Comparison of ENCODE assay signal across 24 cellular contexts in the genomic region with DNA sequence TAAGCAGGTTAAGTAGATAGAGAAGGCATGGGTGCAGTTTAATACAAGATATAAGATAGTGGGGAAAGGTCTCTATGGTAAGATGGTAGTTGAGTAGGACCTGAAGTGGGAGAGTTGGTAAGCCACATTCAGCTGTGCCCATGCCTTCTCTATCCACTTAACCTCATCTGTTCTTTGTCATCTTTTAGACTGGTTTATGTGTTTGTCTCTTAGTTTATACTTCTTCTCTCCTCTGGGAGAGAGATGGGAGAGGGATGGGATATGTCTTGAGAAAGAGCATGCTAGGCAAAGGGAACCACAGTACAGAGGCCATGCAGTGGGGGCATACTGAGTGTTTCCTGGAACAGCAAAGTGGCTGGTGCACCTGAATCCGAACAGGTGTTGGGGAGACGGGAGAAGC. TPM values are rescaled to one million over a fixed set of nuclear protein-coding genes. Genes with fewer than 3 reads are reported as not detected.
DNase-seq lines count a peak whose midpoint lies in the region; FAIRE-seq and TF ChIP-seq lines count a peak whose summit lies in the region.
"Had no signal": no experiment of that assay in that cellular context is flagged by ENCODE, and none has a peak within 500 bp of the region (broad histone marks: within the 10 kb centered on the region; RNA-seq: fewer than 3 reads in every experiment).

No MANE protein-coding gene starts in this region.

- H2AFZ ChIP-seq in Loucy (ENCODE audit: low read length), result no peak overlapping the region
- H2AFZ ChIP-seq: GM23248 had no signal

- no peaks in the 10 kb centered on the region for H3K9me2 ChIP-seq in Loucy (replicated peaks; ENCODE audit: low read depth, low read length)

- 0 out of 2 replicates have a peak, but pooled peaks cover 3% of the 10 kb centered on the region for H3F3A ChIP-seq in Loucy (ENCODE audit: low read depth)

- no peak for FAIRE-seq in small intestine (lab: Jason Lieb, UNC)
- FAIRE-seq: A549, GM12878, GM19239 had no signal

- H3K4me1 ChIP-seq in BLaER1, result peaks cover 9% of the 10 kb centered on the region; the same call in 1 of the 2 replicates
- H3K4me1 ChIP-seq in Loucy (ENCODE audit: insufficient read depth, low read length, poor library complexity, severe bottlenecking), result peaks cover 49% of the 10 kb centered on the region
- peaks cover 0 to 34% (median 31%) of the 10 kb centered on the region in 4 donors for H3K4me1 ChIP-seq in sigmoid colon
- H3K4me1 ChIP-seq in small intestine (ENCODE audit: control insufficient read depth in 2 of 2, insufficient read depth in 1 of 2, low read depth in 1 of 2, low read length in 1 of 2), result no peaks in the 10 kb centered on the region
- H3K4me1 ChIP-seq: A549, BE2C, Caco-2 had no signal

- H3K27me3 ChIP-seq in BLaER1 (no peaks in the 10 kb centered on the region), Loucy (ENCODE audit: insufficient read depth, low read length, poor library complexity, severe bottlenecking) (no peaks in the 10 kb centered on the region), sigmoid colon (no peaks in the 10 kb centered on the region), small intestine (ENCODE audit: control insufficient read depth in 2 of 2, insufficient read depth in 2 of 2, low read length in 2 of 2) (no peaks in the 10 kb centered on the region)
- H3K27me3 ChIP-seq: BE2C had no signal

- H3K4me2 ChIP-seq in BLaER1 (peak overlapping the region; percentile 36; the same call in 1 of the 2 replicates), Loucy (ENCODE audit: low read depth, low read length, poor library complexity, severe bottlenecking) (peak overlapping the region; percentile 2)
- H3K4me2 ChIP-seq: A549 had no signal

- H4K20me1 ChIP-seq in BLaER1, result no peaks in the 10 kb centered on the region
- no peaks in the 10 kb centered on the region for H4K20me1 ChIP-seq in Loucy (ENCODE audit: insufficient read depth, low read length, poor library complexity, severe bottlenecking)

- no peak for TF ChIP-seq EP300 in sigmoid colon (IDR thresholded peaks at IDR 0.05)

- H3K4me3 ChIP-seq in BLaER1, result no peak overlapping the region
- no peak overlapping the region for H3K4me3 ChIP-seq in Loucy (ENCODE audit: low read length, poor library complexity, severe bottlenecking)
- no peak overlapping the region for H3K4me3 ChIP-seq in fibroblast of villous mesenchyme (ENCODE audit: low read depth, low read length)
- H3K4me3 ChIP-seq in sigmoid colon, result no peak overlapping the region
- no peak overlapping the region for H3K4me3 ChIP-seq in small intestine (ENCODE audit: low read depth in 1 of 2, low read length in 2 of 2)
- H3K4me3 ChIP-seq: A549, GM12878, GM23248 had no signal

- TF ChIP-seq CTCF in Loucy (conservative IDR thresholded peaks at IDR 0.05; ENCODE audit: low read length) (no peak), fibroblast of villous mesenchyme (IDR thresholded peaks at IDR 0.05; ENCODE audit: insufficient read depth, low read depth, low read length) (no peak), sigmoid colon (IDR thresholded peaks at IDR 0.05) (no peak)

- H3K9me3 ChIP-seq in BLaER1 (peaks cover 15% of the 10 kb centered on the region), Loucy (ENCODE audit: insufficient read depth, low read depth, low read length) (peaks cover 8% of the 10 kb centered on the region; the same call in 1 of the 2 replicates), sigmoid colon (peaks cover 0 to 2% (median 1%) of the 10 kb centered on the region in 4 donors), small intestine (ENCODE audit: control insufficient read depth, low read depth) (no peaks in the 10 kb centered on the region)
- H3K9me3 ChIP-seq: BE2C had no signal

- H3K9ac ChIP-seq in BLaER1 (no peak overlapping the region), Loucy (ENCODE audit: low read depth, low read length, poor library complexity, severe bottlenecking) (no peak overlapping the region)
- H3K9ac ChIP-seq: GM23248 had no signal

- 95 to 99% methylated on average over 2 of the region's 2 CpGs for WGBS in sigmoid colon, 2 donors
- 93 to 100% (median 97%) methylated on average over 2 of the region's 2 CpGs for whole genome bisulfite sequencing in small intestine, 3 donors

- no peak overlapping the region for H3K27ac ChIP-seq in BLaER1
- H3K27ac ChIP-seq in sigmoid colon, result peak overlapping the region in 3 of 4 donors; percentile 69 to 86 (median 84)
- no peak overlapping the region for H3K27ac ChIP-seq in small intestine (ENCODE audit: low read depth in 1 of 2, low read length in 1 of 2)
- H3K27ac ChIP-seq: A549, GM23248 had no signal

- intact Hi-C loops in sigmoid colon (cut with DNase I), result no loop called here

- no peak for TF ChIP-seq POLR2A in sigmoid colon (IDR thresholded peaks at IDR 0.05)

- DNase-seq in fibroblast of villous mesenchyme (ENCODE audit: low read depth), result peak; percentile 37
- no peak for DNase-seq in sigmoid colon
- DNase-seq in amniotic stem cell (lab: John Stamatoyannopoulos, UW), result no peak
- no peak for DNase-seq in SIG-M5 (lab: John Stamatoyannopoulos, UW)
- no peak for DNase-seq in midbrain (lab: John Stamatoyannopoulos, UW)
- DNase-seq in small intestine, result no peak
- DNase-seq: 8988T; ACHN; AML-193; BE2C; C1 segment of cervical spinal cord; Caco-2; CD8-positive, alpha-beta T cell; DMS153; DMS79; EL; GDM1; GM23248; H9 had no signal

- H3K36me3 ChIP-seq in BLaER1 (peaks cover 6% of the 10 kb centered on the region; the same call in 1 of the 2 replicates), Loucy (ENCODE audit: insufficient read depth, low read length) (peaks cover 4% of the 10 kb centered on the region; the same call in 1 of the 2 replicates), sigmoid colon (no peaks in the 10 kb centered on the region), small intestine (ENCODE audit: control insufficient read depth in 2 of 2, insufficient read depth in 2 of 2, low read length in 2 of 2) (no peaks in the 10 kb centered on the region)

- no peaks in the 10 kb centered on the region for H3K79me2 ChIP-seq in Loucy (ENCODE audit: insufficient read depth, low read length)

RNA-seq across cellular contexts. Expression of a gene that starts 46.7 kb away (rescaled TPM):
- total RNA-seq in fibroblast of villous mesenchyme (15.5 TPM in 2 replicates), sigmoid colon (100 to 1,000 TPM; 171 to 291 (median 193) TPM)
- polyA plus RNA-seq in sigmoid colon (10 to 100 TPM in 1 of 3 donors, 1 to 10 TPM in 2; 5.1 to 15.0 (median 9.4) TPM), small intestine (10 to 100 TPM; 11.7 to 38.4 (median 27.7) TPM)

Comparison
In these comparisons a context has a peak if more than half of its experiments do, and no peak if none do; other contexts are left out.
1. H3K27ac ChIP-seq: peak in sigmoid colon (3 of 4); none in BLaER1 (single experiment) and small intestine (0 of 2).
2. RNA of a gene that starts 46.7 kb away (total RNA-seq): 171 to 291 TPM in sigmoid colon; 15.5 TPM in fibroblast of villous mesenchyme; every median in the first group is over 10 times any median in the second.